ENCODE assay signal across 18 cellular contexts in genomic region chr5:122153230-122153629, GRCh38. TPM values are rescaled to one million over a fixed set of nuclear protein-coding genes. Genes with fewer than 3 reads are reported as not detected.
DNase-seq lines count a peak whose midpoint lies in the region; ATAC-seq and TF ChIP-seq lines count a peak whose summit lies in the region.
"Had no signal": no experiment of that assay in that cellular context is flagged by ENCODE, and none has a peak within 500 bp of the region (broad histone marks: within the 10 kb centered on the region; RNA-seq: fewer than 3 reads in every experiment).

No MANE protein-coding gene starts in this region.

- H3K9me3 ChIP-seq in PC-3 (ENCODE audit: low read length) (no peaks in the 10 kb centered on the region), esophagus muscularis mucosa (no peaks in the 10 kb centered on the region), right cardiac atrium (ENCODE audit: control insufficient read depth, low read length) (no peaks in the 10 kb centered on the region)
- H3K9me3 ChIP-seq: upper lobe of right lung had no signal

- H3K4me1 ChIP-seq in PC-3 (ENCODE audit: insufficient read depth, low read length) (peaks cover 14% of the 10 kb centered on the region), esophagus muscularis mucosa (peaks cover 3 to 68% (median 62%) of the 10 kb centered on the region in 4 donors), right cardiac atrium (ENCODE audit: control insufficient read depth, insufficient read depth, low read length) (peaks cover 3% of the 10 kb centered on the region)
- H3K4me1 ChIP-seq: parathyroid adenoma, upper lobe of right lung had no signal

- H3K27ac ChIP-seq in PC-3 (ENCODE audit: low read length) (peak overlapping the region; percentile 50), esophagus muscularis mucosa (replicated peaks in 1 of 4) (peak overlapping the region; percentile 25 to 69 (median 62)), right cardiac atrium (ENCODE audit: low read length) (no peak overlapping the region)
- H3K27ac ChIP-seq: parathyroid adenoma, SK-N-MC, upper lobe of right lung had no signal

- no peaks in the 10 kb centered on the region for H3K27me3 ChIP-seq in PC-3 (ENCODE audit: low read length)
- no peaks in the 10 kb centered on the region for H3K27me3 ChIP-seq in esophagus muscularis mucosa
- H3K27me3 ChIP-seq in right cardiac atrium (ENCODE audit: control insufficient read depth, insufficient read depth) = no peaks in the 10 kb centered on the region
- H3K27me3 ChIP-seq: upper lobe of right lung had no signal

- no peaks in the 10 kb centered on the region for H3K79me2 ChIP-seq in PC-3 (ENCODE audit: low read length)
- H3K79me2 ChIP-seq: parathyroid adenoma had no signal

- DNase-seq in AG09309 (ENCODE audit: low read depth) (peak; percentile 75), PC-3 (peak; percentile 71), esophagus muscularis mucosa (ENCODE audit: extremely low spot score) (no peak), omental fat pad (ENCODE audit: low spot score) (no peak), right cardiac atrium (no peak), NCI-H82 treated with DMSO at 0.1 percent for 48 hours (lab: John Stamatoyannopoulos, UW; ENCODE audit: unreplicated experiment) (no peak)
- DNase-seq: activated CD8-positive, alpha-beta memory T cell treated with anti-CD3 and anti-CD28 coated beads for 24 hours; activated gamma-delta T cell treated with Interleukin-2 at 50 U/mL for 16 hours; C1 segment of cervical spinal cord; NCI-H2107; NK-92 treated with Interleukin-12 subunit alpha and Interleukin-12 subunit beta, amount 100 ng/mL, for 24 hours; upper lobe of right lung had no signal

- no peak for TF ChIP-seq CTCF in AG09309 (IDR thresholded peaks at IDR 0.05; ENCODE audit: control insufficient read depth, insufficient read depth, low read depth, low read length, missing control alignments)
- no peak for TF ChIP-seq CTCF in PC-3 (conservative IDR thresholded peaks at IDR 0.05; ENCODE audit: low read depth, low read length)
- TF ChIP-seq CTCF in esophagus muscularis mucosa (IDR thresholded peaks at IDR 0.05) = no peak
- TF ChIP-seq CTCF in omental fat pad (IDR thresholded peaks at IDR 0.05) = no peak

- no peaks in the 10 kb centered on the region for H3K9me2 ChIP-seq in PC-3 (replicated peaks; ENCODE audit: low read length)

- H3K4me3 ChIP-seq in AG09309 (ENCODE audit: control insufficient read depth, low read depth, low read length) (no peak overlapping the region), PC-3 (ENCODE audit: low read length) (no peak overlapping the region), esophagus muscularis mucosa (no peak overlapping the region), right cardiac atrium (ENCODE audit: low read length) (no peak overlapping the region)
- H3K4me3 ChIP-seq: lung, SK-N-MC, upper lobe of right lung had no signal

- H4K20me1 ChIP-seq in PC-3 (ENCODE audit: low read length) = no peaks in the 10 kb centered on the region

- no peaks in the 10 kb centered on the region for H3F3A ChIP-seq in PC-3 (ENCODE audit: low read length, unreplicated experiment)

- CTCF ChIA-PET in PC-3 (lab: Charles Lee) = no interaction called here

- H3K36me3 ChIP-seq in PC-3 (ENCODE audit: low read depth, low read length) = no peaks in the 10 kb centered on the region
- no peaks in the 10 kb centered on the region for H3K36me3 ChIP-seq in esophagus muscularis mucosa
- H3K36me3 ChIP-seq: upper lobe of right lung had no signal

- H3K9ac ChIP-seq in PC-3 (ENCODE audit: low read length) = no peak overlapping the region
- H3K9ac ChIP-seq: parathyroid adenoma had no signal

- POLR2A ChIA-PET in PC-3 (lab: Charles Lee; ENCODE audit: unreplicated experiment) = no interaction called here

- BruUV-seq in PC-3 (replicated peaks; lab: Mats Ljungman, UMichigan) = no TSS peak

- 37% methylated on average over 2 of the region's 2 CpGs for WGBS in esophagus muscularis mucosa
- 40% methylated on average over 2 of the region's 2 CpGs for WGBS in right cardiac atrium

- ATAC-seq in PC-3 (peak; percentile 70), omental fat pad (ENCODE audit: low FRiP score) (peak; percentile 48), right cardiac atrium (no peak), HG03196 (IDR thresholded peaks at IDR 0.05; ENCODE audit: unreplicated experiment) (no peak), GM19455 (IDR thresholded peaks at IDR 0.05; ENCODE audit: unreplicated experiment) (no peak)
- ATAC-seq: upper lobe of right lung had no signal

- no peak for TF ChIP-seq EP300 in esophagus muscularis mucosa (IDR thresholded peaks at IDR 0.05)

- TF ChIP-seq POLR2A in esophagus muscularis mucosa (IDR thresholded peaks at IDR 0.05; ENCODE audit: low read depth) = no peak

- no peak overlapping the region for H2AFZ ChIP-seq in PC-3 (ENCODE audit: low read length)
- H2AFZ ChIP-seq: parathyroid adenoma had no signal

- H3K4me2 ChIP-seq in PC-3 (ENCODE audit: low read length) = peak overlapping the region; percentile 35; the same call in 1 of the 2 replicates

- intact Hi-C loops in PC-3 (cut with micrococcal nuclease) = no loop called here
- intact Hi-C loops in esophagus muscularis mucosa (cut with DNase I) = loop anchor here (10.0 kb wide), 1 partner anchor 188 kb away; the partner anchor contains the start of gene SRFBP1
- intact Hi-C loops in right cardiac atrium (cut with DNase I) = no loop called here

RNA-seq across cellular contexts. Expression of gene ZNF474, which starts 23.9 kb away (rescaled TPM):
- total RNA-seq in PC-3 (2014; rRNA removed) (0.36 TPM in 1 of 2 replicates, not detected in the other), esophagus muscularis mucosa (1 to 10 TPM in 1 of 4 donors, under 1 TPM in 2, not detected in 1; 0.33 to 1.8 (median 0.71) TPM), omental fat pad (1 to 10 TPM in 1 of 4 donors, under 1 TPM in 1, not detected in 2; 0.24 to 2.1 TPM), right cardiac atrium (under 1 TPM in 2 of 4 donors, not detected in 2; 0.25 to 0.32 TPM)
- not detected for polyA plus RNA-seq in right cardiac atrium
- total RNA-seq: epithelial cell of proximal tubule, upper lobe of right lung had no signal

Comparison
In these comparisons a context has a peak if more than half of its experiments do, and no peak if none do; other contexts are left out.
1. DNase-seq: peak in AG09309 (single experiment) and PC-3 (single experiment); none in esophagus muscularis mucosa (single experiment), omental fat pad (single experiment), right cardiac atrium (0 of 3) and NCI-H82 treated with DMSO at 0.1 percent for 48 hours (single experiment).
2. ATAC-seq: peak in PC-3 (single experiment) and omental fat pad (single experiment); none in right cardiac atrium (0 of 2), HG03196 (single experiment) and GM19455 (single experiment).